16 cellular contexts compared by ENCODE assay signal in the genomic region with DNA sequence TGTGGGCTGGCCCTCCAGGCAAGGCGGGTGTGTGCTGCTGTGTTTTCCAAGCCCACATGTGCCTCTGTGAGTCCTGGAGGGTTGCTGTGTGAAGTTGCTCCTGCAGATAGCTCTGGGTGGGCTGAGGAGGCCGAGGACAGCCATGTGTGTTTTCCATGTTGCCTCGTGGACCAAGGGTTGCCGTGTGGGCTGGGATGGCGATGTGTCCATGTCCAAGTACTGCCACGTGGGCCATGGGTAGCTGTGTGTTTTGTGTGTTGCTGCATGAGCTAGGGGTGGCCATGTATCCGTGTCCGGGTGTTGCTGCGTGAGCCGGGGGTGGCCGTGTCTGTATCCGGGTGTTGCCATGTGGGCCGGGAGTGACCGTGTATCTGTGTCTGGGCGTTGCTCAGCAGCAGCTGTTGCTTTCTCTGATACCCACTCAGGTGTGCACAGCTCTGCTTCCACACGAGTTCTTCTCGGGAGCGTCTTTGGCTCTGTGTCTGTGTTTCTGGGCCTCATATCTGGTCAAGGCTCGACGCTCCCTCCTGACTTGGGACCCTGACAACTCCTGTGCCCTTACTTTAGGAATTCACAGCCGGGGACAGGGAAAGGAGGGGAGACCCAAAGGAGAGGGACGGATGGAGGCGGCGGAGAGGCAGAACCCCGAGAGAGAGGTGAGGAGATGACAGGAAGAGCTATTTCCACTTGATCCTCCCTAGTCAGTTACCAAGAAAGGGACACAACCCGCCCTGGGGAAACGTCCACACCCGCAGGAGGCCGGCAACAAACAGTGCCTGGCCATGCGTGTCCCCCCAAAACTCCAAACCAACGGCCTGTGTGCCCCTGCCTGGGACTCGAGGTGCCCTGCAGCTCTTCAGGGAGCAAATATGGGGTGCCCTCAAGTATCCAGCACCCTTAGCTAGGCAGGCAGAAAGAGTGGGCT.
A peak's percentile ranks its signal among the peaks of the same experiment; 100 is the strongest.
DNase-seq lines count a peak whose midpoint lies in the region; ATAC-seq, FAIRE-seq and TF ChIP-seq lines count a peak whose summit lies in the region.
"Had no signal": no experiment of that assay in that cellular context is flagged by ENCODE, and none has a peak within 500 bp of the region (broad histone marks: within the 10 kb centered on the region; RNA-seq: fewer than 3 reads in every experiment).

No MANE protein-coding gene starts in this region.

- H3K27ac ChIP-seq in A549 (no peak overlapping the region), H9 (ENCODE audit: insufficient read length, low read depth, low read length) (no peak overlapping the region), lower lobe of right lung (no peak overlapping the region), sigmoid colon (no peak overlapping the region)

- no peak for TF ChIP-seq CTCF in A549 (IDR thresholded peaks at IDR 0.05)
- no peak for TF ChIP-seq CTCF in H9 (conservative IDR thresholded peaks at IDR 0.05)
- no peak for TF ChIP-seq CTCF in lower lobe of right lung (IDR thresholded peaks at IDR 0.05)
- no peak for TF ChIP-seq CTCF in sigmoid colon (IDR thresholded peaks at IDR 0.05)

- H3K9me3 ChIP-seq in A549 (no peaks in the 10 kb centered on the region), H9 (ENCODE audit: control insufficient read depth, low read depth, low read length) (no peaks in the 10 kb centered on the region), lower lobe of right lung (no peaks in the 10 kb centered on the region), sigmoid colon (peaks cover 0 to 3% (median 0%) of the 10 kb centered on the region in 4 donors)

- H2BK5ac ChIP-seq in H9 (ENCODE audit: insufficient read length, low read length): no peak overlapping the region

- H2AFZ ChIP-seq in H9 (ENCODE audit: low read length): no peak overlapping the region

- H3K4me3 Mint-ChIP-seq in H9: no peak overlapping the region

- H2AK5ac ChIP-seq in H9 (ENCODE audit: insufficient read length, low read length): no peak overlapping the region

- CTCF ChIA-PET in A549 (lab: Yijun Ruan, JAX): interaction anchor here (0.5 to 1.1 kb wide), 2 partner anchors 67 to 809 kb away, joined by 3 read pairs; no protein-coding TSS in a partner anchor

- no peak overlapping the region for H2BK15ac ChIP-seq in H9 (ENCODE audit: low read depth, low read length)

- no peak overlapping the region for H3K23ac ChIP-seq in H9 (ENCODE audit: insufficient read length, low read depth, low read length)

- 75% methylated on average over 27 of the region's 32 CpGs for WGBS in A549 (ENCODE audit: missing lambda C conversion rate)
- no CpG with 5 or more reads among the region's 32 CpGs for WGBS in H9 (ENCODE audit: extremely low coverage, insufficient read length, low lambda C conversion rate)
- WGBS in sigmoid colon, 2 donors: 77 to 88% methylated on average over 32 of the region's 32 CpGs

- TF ChIP-seq EP300 in A549 (IDR thresholded peaks at IDR 0.05) (no peak), sigmoid colon (IDR thresholded peaks at IDR 0.05) (no peak)

- H3K4me2 ChIP-seq in A549 (no peak overlapping the region), H9 (ENCODE audit: insufficient read depth, insufficient read length, low read length) (no peak overlapping the region)

- no peaks in the 10 kb centered on the region for H3K79me2 ChIP-seq in H9 (ENCODE audit: insufficient read depth, low read length)

- no peaks in the 10 kb centered on the region for H4K20me1 ChIP-seq in H9 (ENCODE audit: control insufficient read depth, insufficient read depth, insufficient read length)

- no peak overlapping the region for H3K56ac ChIP-seq in H9 (ENCODE audit: insufficient read length, low read depth, low read length)

- H3T11ph ChIP-seq in H9 (ENCODE audit: low read length): no peak overlapping the region

- no peak overlapping the region for H2BK20ac ChIP-seq in H9 (ENCODE audit: low read depth, low read length, poor library complexity, severe bottlenecking)

- POLR2A ChIA-PET in A549 (lab: Yijun Ruan, JAX): interaction anchor here (0.6 kb wide), 1 partner anchor 27 kb away, joined by 3 read pairs; no protein-coding TSS in a partner anchor

- no peak overlapping the region for H3K18ac ChIP-seq in H9 (ENCODE audit: insufficient read length, low read depth, low read length)

- H3K27me3 Mint-ChIP-seq in H9 (ENCODE audit: low read depth): no peaks in the 10 kb centered on the region; the same call in 1 of the 2 replicates

- peak overlapping the region; percentile 35 to 79 (median 43); a peak in 4 of 7 replicates for H3K27ac Mint-ChIP-seq in H9

- TF ChIP-seq RAD21 in A549 (conservative IDR thresholded peaks at IDR 0.05 in 1 of 2, IDR thresholded peaks at IDR 0.05 in 1 of 2): no peak

- no peak overlapping the region for H3K9ac ChIP-seq in H9 (ENCODE audit: extremely low read depth, insufficient read length, low read length)

- TF ChIP-seq POLR2A in A549 (IDR thresholded peaks at IDR 0.05; ENCODE audit: low read length): no peak
- TF ChIP-seq POLR2A in sigmoid colon (IDR thresholded peaks at IDR 0.05): no peak

- H4K5ac ChIP-seq in H9 (ENCODE audit: insufficient read length, low read depth, low read length): no peak overlapping the region

- H2BK120ac ChIP-seq in H9 (ENCODE audit: low read depth, low read length, poor library complexity, severe bottlenecking): no peak overlapping the region

- H2BK12ac ChIP-seq in H9 (ENCODE audit: insufficient read length, low read depth, low read length): no peak overlapping the region

- intact Hi-C loops in lower lobe of right lung (cut with DNase I) (no loop called here), sigmoid colon (cut with DNase I) (no loop called here)

- H4K8ac ChIP-seq in H9 (replicated peaks; ENCODE audit: insufficient read length, low read depth, low read length): no peak overlapping the region

- ATAC-seq in A549: no peak
- ATAC-seq in lower lobe of right lung: no peak

- FAIRE-seq in A549 (lab: Jason Lieb, UNC): no peak
- FAIRE-seq: GM19239 had no signal

- peaks cover 8 to 12% of the 10 kb centered on the region in 2 experiments; a peak in 2 of 4 replicates for H3K4me1 Mint-ChIP-seq in H9

- H3K4me3 ChIP-seq in A549 (no peak overlapping the region), lower lobe of right lung (no peak overlapping the region), sigmoid colon (no peak overlapping the region)

- no peaks in the 10 kb centered on the region for H3K79me1 ChIP-seq in H9 (ENCODE audit: insufficient read depth, low read depth, low read length, poor library complexity, severe bottlenecking)

- peaks cover 8 to 27% (median 14%) of the 10 kb centered on the region in 3 experiments; a peak in 6 of 7 replicates for H3K36me3 Mint-ChIP-seq in H9 (ENCODE audit: insufficient read depth in 1 of 3, low read depth in 3 of 3)

- no peak overlapping the region for H3K4ac ChIP-seq in H9 (ENCODE audit: low read depth, low read length)

- no peak overlapping the region; the same call in 1 of the 2 replicates for H3K14ac ChIP-seq in H9 (ENCODE audit: insufficient read depth, low read length)

- H3K36me3 ChIP-seq in lower lobe of right lung (no peaks in the 10 kb centered on the region), sigmoid colon (no peaks in the 10 kb centered on the region)

- DNase-seq in A549 (ENCODE audit: low read depth in 1 of 2, low spot score in 1 of 2): no peak
- DNase-seq in H9: no peak
- DNase-seq in lower lobe of right lung: peak; percentile 25
- peak; percentile 43 for DNase-seq in sigmoid colon
- DNase-seq in NK-92 (lab: John Stamatoyannopoulos, UW; ENCODE audit: unreplicated experiment): no peak
- DNase-seq in central memory CD4-positive, alpha-beta T cell: no peak
- DNase-seq in A172 (ENCODE audit: low spot score): no peak
- DNase-seq: AML-193; COR-L47; KBM-7; MV-4-11; NCI-H1417; NCI-H187 treated with DMSO at 0.1 percent for 48 hours; NCI-H526 treated with DMSO at 0.1 percent for 48 hours; NK-92 treated with Interleukin-12 subunit alpha and Interleukin-12 subunit beta, amount 100 ng/mL, for 24 hours had no signal

- H3K23me2 ChIP-seq in H9 (ENCODE audit: insufficient read length, low read depth, low read length, poor library complexity, severe bottlenecking): no peaks in the 10 kb centered on the region

- H3K27me3 ChIP-seq in H9 (ENCODE audit: insufficient read depth, low read length) (no peaks in the 10 kb centered on the region), lower lobe of right lung (ENCODE audit: low read depth) (peaks cover 3% of the 10 kb centered on the region), sigmoid colon (no peaks in the 10 kb centered on the region)

- no peak overlapping the region for H4K91ac ChIP-seq in H9 (ENCODE audit: insufficient read length, low read depth, low read length)

- peaks cover 0 to 8% of the 10 kb centered on the region in 2 experiments; a peak in 3 of 5 replicates for H3K9me3 Mint-ChIP-seq in H9

- H3K4me1 ChIP-seq in A549: no peaks in the 10 kb centered on the region
- no peaks in the 10 kb centered on the region for H3K4me1 ChIP-seq in H9 (ENCODE audit: insufficient read depth, low read length)
- H3K4me1 ChIP-seq in lower lobe of right lung: no peaks in the 10 kb centered on the region
- peaks cover 0 to 5% (median 0%) of the 10 kb centered on the region in 4 donors for H3K4me1 ChIP-seq in sigmoid colon

TF ChIP-seq in A549, 52 proteins besides CTCF, POLR2A, EP300 and RAD21:
- TF ChIP-seq FOSB (CRISPR knock-in tag; IDR thresholded peaks at IDR 0.05) (no peak), NR3C1 (IDR thresholded peaks at IDR 0.05) (no peak), RFX5 (IDR thresholded peaks at IDR 0.05) (peak; percentile 81), NFE2L2 (conservative IDR thresholded peaks at IDR 0.05; ENCODE audit: low read length) (no peak)

Comparison
In these comparisons a context has a peak if more than half of its experiments do, and no peak if none do; other contexts are left out.
1. DNase-seq: peak in lower lobe of right lung (single experiment) and sigmoid colon (single experiment); none in A549 (0 of 2), H9 (single experiment), NK-92 (single experiment), central memory CD4-positive, alpha-beta T cell (single experiment) and A172 (single experiment).